Comparison of ENCODE assay signal across 19 cellular contexts in the genomic region with DNA sequence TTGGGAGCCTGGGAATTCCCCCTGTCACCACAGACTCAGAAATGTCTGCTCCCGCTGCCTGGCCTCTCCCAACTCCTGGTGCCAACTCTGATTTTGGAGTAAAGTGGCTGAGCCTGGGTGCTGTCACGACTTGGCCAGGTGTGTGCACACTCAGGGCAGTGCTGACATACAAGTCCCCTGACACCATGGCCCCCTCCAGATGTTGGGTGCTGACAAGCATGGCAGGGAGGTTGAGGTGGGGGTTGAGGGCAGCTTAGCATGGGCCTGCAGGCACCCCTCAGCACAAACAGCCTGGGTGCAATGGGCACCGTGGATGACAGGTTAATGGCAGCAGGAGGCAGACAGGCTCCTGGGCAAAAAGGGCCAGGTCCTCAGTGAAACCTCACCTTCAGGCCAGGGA.
DNase-seq lines count a peak whose midpoint lies in the region; ATAC-seq and TF ChIP-seq lines count a peak whose summit lies in the region.
"Had no signal": no experiment of that assay in that cellular context is flagged by ENCODE, and none has a peak within 500 bp of the region (broad histone marks: within the 10 kb centered on the region; RNA-seq: fewer than 3 reads in every experiment).

No MANE protein-coding gene starts in this region.

- H3K27ac ChIP-seq in trophoblast cell (ENCODE audit: low read depth, low read length), result no peak overlapping the region
- H3K27ac ChIP-seq in aorta (ENCODE audit: low read depth in 1 of 2, low read length in 2 of 2), result no peak overlapping the region
- no peak overlapping the region for H3K27ac ChIP-seq in A673 (ENCODE audit: low read depth, low read length, poor library complexity, severe bottlenecking)
- H3K27ac ChIP-seq: BLaER1 treated with 17β-estradiol and CSF1 and Interleukin-3, amounts not matched to agents 10 nM and 100 nM; GM23248 had no signal

- H2AK5ac ChIP-seq in trophoblast cell (ENCODE audit: low read length), result no peak overlapping the region

- no peak overlapping the region for H3K4me2 ChIP-seq in trophoblast cell (ENCODE audit: low read length)
- H3K4me2 ChIP-seq: BLaER1 treated with 17β-estradiol and CSF1 and Interleukin-3, amounts not matched to agents 10 nM and 100 nM had no signal

- POLR2A ChIA-PET in A673 (lab: Charles Lee; ENCODE audit: low non-redundant PET), result no interaction called here

- H3K36me3 ChIP-seq in trophoblast cell (ENCODE audit: control insufficient read depth in 1 of 2, insufficient read depth in 2 of 2, low read length in 2 of 2) (no peaks in the 10 kb centered on the region), aorta (ENCODE audit: control insufficient read depth in 1 of 2, insufficient read depth in 2 of 2, low read length in 1 of 2) (no peaks in the 10 kb centered on the region), A673 (ENCODE audit: insufficient read depth, low read length, poor library complexity, severe bottlenecking) (no peaks in the 10 kb centered on the region)

- WGBS in trophoblast cell (ENCODE audit: extremely low coverage, insufficient coverage, insufficient read length), result no CpG with 5 or more reads among the region's 3 CpGs
- WGBS in aorta, 2 donors, result 80 to 83% methylated on average over 3 of the region's 3 CpGs

- no peak overlapping the region for H3K4ac ChIP-seq in trophoblast cell (ENCODE audit: low read depth, low read length)

- DNase-seq in trophoblast cell (no peak), aorta (peak in 1 of 2 donors; percentile 19), A673 (ENCODE audit: low spot score) (no peak), SW 1271 (lab: John Stamatoyannopoulos, UW) (no peak)
- DNase-seq in activated naive CD4-positive, alpha-beta T cell treated with anti-CD3 and anti-CD28 coated beads for 36 hours, result no peak
- DNase-seq: CD4-positive, alpha-beta T cell; CD8-positive, alpha-beta memory T cell; DMS 273 treated with DMSO at 0.1 percent for 48 hours; DMS79; EL; GDM1; GM23248; H7; HCEC 1CT had no signal

- H3K14ac ChIP-seq in trophoblast cell (ENCODE audit: low read length), result no peak overlapping the region

- no peak overlapping the region for H3K23ac ChIP-seq in trophoblast cell (ENCODE audit: low read length)

- no peaks in the 10 kb centered on the region for H3K36me3 Mint-ChIP-seq in stimulated activated memory B cell treated with anti-CD40 and anti-IgM and Interleukin-4, amounts not matched to agents 10 μg/mL and 1 μg/mL and 100 μg/mL, for 72 hours
- H3K36me3 Mint-ChIP-seq in activated naive CD4-positive, alpha-beta T cell treated with anti-CD3 and anti-CD28 coated beads for 36 hours (ENCODE audit: low read depth), result no peaks in the 10 kb centered on the region
- H3K36me3 Mint-ChIP-seq: CD14-positive monocyte had no signal

- H3K18ac ChIP-seq in trophoblast cell (ENCODE audit: low read length), result no peak overlapping the region

- no peak overlapping the region for H2BK12ac ChIP-seq in trophoblast cell (ENCODE audit: low read length)

- no peak overlapping the region for H4K12ac ChIP-seq in trophoblast cell (ENCODE audit: low read depth, low read length)

- H4K91ac ChIP-seq in trophoblast cell (ENCODE audit: low read depth, low read length), result no peak overlapping the region

- ATAC-seq in stimulated activated memory B cell treated with anti-CD40 and anti-IgM and Interleukin-4, amounts not matched to agents 10 μg/mL and 1 μg/mL and 100 μg/mL, for 72 hours, result peak; percentile 12
- ATAC-seq in aorta (ENCODE audit: low FRiP score), result peak; percentile 7
- ATAC-seq: GM12878 had no signal

- intact Hi-C loops in aorta (cut with DNase I) (no loop called here), A673 (cut with micrococcal nuclease; ENCODE audit: unreplicated experiment) (no loop called here)
- intact Hi-C loops in activated naive CD4-positive, alpha-beta T cell treated with anti-CD3 and anti-CD28 coated beads for 36 hours (cut with micrococcal nuclease), result no loop called here

- no peak overlapping the region for H3K4me3 Mint-ChIP-seq in stimulated activated memory B cell treated with anti-CD40 and anti-IgM and Interleukin-4, amounts not matched to agents 10 μg/mL and 1 μg/mL and 100 μg/mL, for 72 hours
- H3K4me3 Mint-ChIP-seq in activated naive CD4-positive, alpha-beta T cell treated with anti-CD3 and anti-CD28 coated beads for 36 hours, result no peak overlapping the region
- H3K4me3 Mint-ChIP-seq: B cell; CD14-positive monocyte; CD4-positive, alpha-beta T cell; CD8-positive, alpha-beta memory T cell had no signal

- CTCF ChIA-PET in A673 (lab: Charles Lee), result no interaction called here
- CTCF ChIA-PET in activated naive CD4-positive, alpha-beta T cell treated with anti-CD3 and anti-CD28 coated beads for 36 hours (lab: Charles Lee), result no interaction called here

- no peaks in the 10 kb centered on the region for H3K4me1 Mint-ChIP-seq in stimulated activated memory B cell treated with anti-CD40 and anti-IgM and Interleukin-4, amounts not matched to agents 10 μg/mL and 1 μg/mL and 100 μg/mL, for 72 hours
- H3K4me1 Mint-ChIP-seq in activated naive CD4-positive, alpha-beta T cell treated with anti-CD3 and anti-CD28 coated beads for 36 hours (ENCODE audit: low read depth), result no peaks in the 10 kb centered on the region
- H3K4me1 Mint-ChIP-seq: B cell; CD14-positive monocyte; CD8-positive, alpha-beta memory T cell had no signal

- H2BK5ac ChIP-seq in trophoblast cell (ENCODE audit: low read depth, low read length, poor library complexity), result no peak overlapping the region

- H3K9me3 ChIP-seq in trophoblast cell (ENCODE audit: insufficient read depth, low read depth, low read length), result peaks cover 5% of the 10 kb centered on the region
- H3K9me3 ChIP-seq in aorta (ENCODE audit: control insufficient read depth, low read length), result no peaks in the 10 kb centered on the region
- no peaks in the 10 kb centered on the region for H3K9me3 ChIP-seq in A673 (ENCODE audit: low read depth, low read length, poor library complexity, severe bottlenecking)

- H2AFZ ChIP-seq in trophoblast cell (ENCODE audit: insufficient read depth, low read length, poor library complexity), result no peak overlapping the region
- H2AFZ ChIP-seq: GM23248 had no signal

- H3K4me3 ChIP-seq in trophoblast cell (ENCODE audit: low read depth, low read length), result no peak overlapping the region
- no peak overlapping the region for H3K4me3 ChIP-seq in aorta (ENCODE audit: low read length in 2 of 2)
- no peak overlapping the region for H3K4me3 ChIP-seq in A673 (ENCODE audit: low read depth, low read length, poor library complexity, severe bottlenecking)
- H3K4me3 ChIP-seq: BLaER1 treated with 17β-estradiol and CSF1 and Interleukin-3, amounts not matched to agents 10 nM and 100 nM; GM12878; GM23248 had no signal

- H3K79me2 ChIP-seq in trophoblast cell (ENCODE audit: control insufficient read depth, insufficient read depth, low read length, poor library complexity), result no peaks in the 10 kb centered on the region

- no peaks in the 10 kb centered on the region for H3K4me1 ChIP-seq in trophoblast cell (ENCODE audit: control insufficient read depth in 1 of 2, insufficient read depth in 2 of 2, low read length in 2 of 2)
- no peaks in the 10 kb centered on the region for H3K4me1 ChIP-seq in aorta (ENCODE audit: control insufficient read depth in 1 of 2, insufficient read depth in 2 of 2, low read length in 2 of 2)
- H3K4me1 ChIP-seq in A673 (ENCODE audit: insufficient read depth, low read length, poor library complexity, severe bottlenecking), result no peaks in the 10 kb centered on the region
- H3K4me1 ChIP-seq: BLaER1 treated with 17β-estradiol and CSF1 and Interleukin-3, amounts not matched to agents 10 nM and 100 nM had no signal

- H3K27me3 ChIP-seq in trophoblast cell (ENCODE audit: insufficient read depth, low read length) (no peaks in the 10 kb centered on the region), aorta (ENCODE audit: control insufficient read depth in 1 of 2, insufficient read depth in 2 of 2, low read length in 1 of 2) (no peaks in the 10 kb centered on the region), A673 (replicated peaks; ENCODE audit: insufficient read depth, low read depth, low read length, poor library complexity) (peaks cover 6% of the 10 kb centered on the region)
- H3K27me3 ChIP-seq: BLaER1 treated with 17β-estradiol and CSF1 and Interleukin-3, amounts not matched to agents 10 nM and 100 nM had no signal

- H3K9ac ChIP-seq in trophoblast cell (ENCODE audit: low read length), result peak overlapping the region; percentile 8
- H3K9ac ChIP-seq: BLaER1 treated with 17β-estradiol and CSF1 and Interleukin-3, amounts not matched to agents 10 nM and 100 nM; GM23248 had no signal

- H3K27ac Mint-ChIP-seq in stimulated activated memory B cell treated with anti-CD40 and anti-IgM and Interleukin-4, amounts not matched to agents 10 μg/mL and 1 μg/mL and 100 μg/mL, for 72 hours, result no peak overlapping the region
- H3K27ac Mint-ChIP-seq in activated naive CD4-positive, alpha-beta T cell treated with anti-CD3 and anti-CD28 coated beads for 36 hours, result no peak overlapping the region
- H3K27ac Mint-ChIP-seq: B cell; CD14-positive monocyte; CD4-positive, alpha-beta T cell; CD8-positive, alpha-beta memory T cell had no signal

- no peak overlapping the region for H2BK120ac ChIP-seq in trophoblast cell (ENCODE audit: insufficient read depth, low read length, poor library complexity)

- no TSS peak for BruUV-seq in A673 (replicated peaks; lab: Mats Ljungman, UMichigan)

- H3K27me3 Mint-ChIP-seq in stimulated activated memory B cell treated with anti-CD40 and anti-IgM and Interleukin-4, amounts not matched to agents 10 μg/mL and 1 μg/mL and 100 μg/mL, for 72 hours, result no peaks in the 10 kb centered on the region
- no peaks in the 10 kb centered on the region for H3K27me3 Mint-ChIP-seq in activated naive CD4-positive, alpha-beta T cell treated with anti-CD3 and anti-CD28 coated beads for 36 hours (ENCODE audit: low read depth)
- H3K27me3 Mint-ChIP-seq: B cell; CD4-positive, alpha-beta T cell; CD8-positive, alpha-beta memory T cell had no signal

- H3K79me1 ChIP-seq in trophoblast cell (ENCODE audit: low read length), result no peaks in the 10 kb centered on the region

- no peak overlapping the region for H4K8ac ChIP-seq in trophoblast cell (ENCODE audit: low read depth, low read length)

- no peaks in the 10 kb centered on the region for H3K9me3 Mint-ChIP-seq in stimulated activated memory B cell treated with anti-CD40 and anti-IgM and Interleukin-4, amounts not matched to agents 10 μg/mL and 1 μg/mL and 100 μg/mL, for 72 hours
- peaks cover 8% of the 10 kb centered on the region for H3K9me3 Mint-ChIP-seq in activated naive CD4-positive, alpha-beta T cell treated with anti-CD3 and anti-CD28 coated beads for 36 hours

- no peak for TF ChIP-seq CTCF in A673 (conservative IDR thresholded peaks at IDR 0.05; ENCODE audit: low read depth, low read length)
